ENCODE assay signal across 23 cellular contexts in the genomic region with DNA sequence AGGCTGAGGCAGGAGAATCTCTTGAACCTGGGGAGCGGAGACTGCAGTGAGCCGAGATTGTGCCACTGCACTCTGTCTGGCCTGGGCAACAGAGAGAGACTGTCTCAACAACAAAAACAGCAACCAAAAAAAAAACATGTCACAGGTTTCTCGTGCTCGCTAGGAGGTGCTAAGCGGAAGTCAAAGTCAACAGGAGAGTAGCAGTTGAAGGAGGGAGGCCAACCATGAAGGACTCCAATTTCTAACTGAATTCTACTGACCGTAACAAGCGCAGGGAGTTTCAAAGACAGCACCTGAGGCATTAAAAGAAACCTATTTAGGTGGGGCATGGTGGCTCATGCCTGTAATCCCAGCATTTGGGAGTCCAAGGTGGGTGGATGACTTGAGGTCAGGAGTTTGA.
"Had no signal": no experiment of that assay in that cellular context is flagged by ENCODE, and none has a peak within 500 bp of the region (broad histone marks: within the 10 kb centered on the region; RNA-seq: fewer than 3 reads in every experiment).

No MANE protein-coding gene starts in this region.

- H3K9me3 Mint-ChIP-seq: immature natural killer cell, mesothelial cell of epicardium, naive B cell had no signal

- H3K4me3 Mint-ChIP-seq: immature natural killer cell, mesothelial cell of epicardium, naive B cell had no signal

- H3K27me3 Mint-ChIP-seq: naive B cell had no signal

- ATAC-seq: foreskin keratinocyte, gastroesophageal sphincter, heart left ventricle, left colon, left lung, left ventricle myocardium superior, lower lobe of right lung, mucosa of descending colon had no signal

- H3K4me1 ChIP-seq: esophagus muscularis mucosa, foreskin keratinocyte, gastroesophageal sphincter, lower lobe of right lung had no signal

- DNase-seq: dermis blood vessel endothelial cell; dorsolateral prefrontal cortex; effector CD4-positive, alpha-beta T cell; effector memory CD4-positive, alpha-beta T cell; foreskin keratinocyte; heart left ventricle; hypothalamus; immature natural killer cell; islet precursor cell; kidney; kidney glomerular epithelial cell; left colon; left lung; left ventricle myocardium superior; lower lobe of right lung; mesenchymal stem cell; mucosa of descending colon; naive B cell had no signal

- H3K27me3 ChIP-seq: dorsolateral prefrontal cortex, esophagus muscularis mucosa, foreskin keratinocyte, gastroesophageal sphincter, heart left ventricle, hepatocyte, left lung had no signal

- H3K4me3 ChIP-seq: coronary artery, dorsolateral prefrontal cortex, esophagus muscularis mucosa, gastroesophageal sphincter, heart left ventricle, hepatocyte, left lung, lower lobe of right lung, mucosa of descending colon had no signal

- H3K27ac ChIP-seq: coronary artery, dorsolateral prefrontal cortex, esophagus muscularis mucosa, foreskin keratinocyte, gastroesophageal sphincter, heart left ventricle, hepatocyte, left lung, lower lobe of right lung had no signal

- H3K27ac Mint-ChIP-seq: mesothelial cell of epicardium had no signal

- H3K9me3 ChIP-seq: esophagus muscularis mucosa, gastroesophageal sphincter, heart left ventricle, left lung, lower lobe of right lung, mucosa of descending colon had no signal
